In genomic region chr1:20233866-20234265, GRCh38 we compare ENCODE assay signal across 12 cellular contexts. TPM values are rescaled to one million over a fixed set of nuclear protein-coding genes. Genes with fewer than 3 reads are reported as not detected.
DNase-seq lines count a peak whose midpoint lies in the region; ATAC-seq and TF ChIP-seq lines count a peak whose summit lies in the region.
"Had no signal": no experiment of that assay in that cellular context is flagged by ENCODE, and none has a peak within 500 bp of the region (broad histone marks: within the 10 kb centered on the region; RNA-seq: fewer than 3 reads in every experiment).

No MANE protein-coding gene starts in this region.

- no peaks in the 10 kb centered on the region for H3K36me3 Mint-ChIP-seq in naive thymus-derived CD4-positive, alpha-beta T cell
- H3K36me3 Mint-ChIP-seq in endodermal cell (ENCODE audit: low read depth), result no peaks in the 10 kb centered on the region

- peaks cover 16 to 67% (median 34%) of the 10 kb centered on the region in 5 donors for H3K27me3 Mint-ChIP-seq in naive thymus-derived CD4-positive, alpha-beta T cell
- H3K27me3 Mint-ChIP-seq in endodermal cell (ENCODE audit: insufficient read depth), result peaks cover 7% of the 10 kb centered on the region

- no peaks in the 10 kb centered on the region for H3K36me3 ChIP-seq in naive thymus-derived CD4-positive, alpha-beta T cell (ENCODE audit: control insufficient read depth in 2 of 3, insufficient read depth in 3 of 3, low read length in 3 of 3)
- no peaks in the 10 kb centered on the region for H3K36me3 ChIP-seq in endodermal cell (ENCODE audit: control insufficient read depth, insufficient read depth, low read length)
- H3K36me3 ChIP-seq: transverse colon had no signal

- ATAC-seq in sciatic nerve (no peak), GM18870 (IDR thresholded peaks at IDR 0.05; ENCODE audit: unreplicated experiment) (no peak)
- ATAC-seq in naive thymus-derived CD4-positive, alpha-beta T cell, result no peak

- no peaks in the 10 kb centered on the region for H3K27me3 ChIP-seq in naive thymus-derived CD4-positive, alpha-beta T cell (ENCODE audit: control insufficient read depth in 2 of 2, insufficient read depth in 2 of 2, low read length in 2 of 2)
- no peaks in the 10 kb centered on the region for H3K27me3 ChIP-seq in endodermal cell (ENCODE audit: control insufficient read depth, insufficient read depth, low read length, poor library complexity, severe bottlenecking)

- POLR2A ChIA-PET in naive thymus-derived CD4-positive, alpha-beta T cell (lab: Charles Lee), result no interaction called here

- CTCF ChIA-PET in naive thymus-derived CD4-positive, alpha-beta T cell (lab: Charles Lee), result interaction anchor here (2.7 kb wide), 1 partner anchor 261 kb away, joined by 14 read pairs; no protein-coding TSS in a partner anchor

- no peaks in the 10 kb centered on the region for H3K9me3 Mint-ChIP-seq in naive thymus-derived CD4-positive, alpha-beta T cell
- peaks cover 13% of the 10 kb centered on the region for H3K9me3 Mint-ChIP-seq in endodermal cell

- H3K4me1 ChIP-seq in naive thymus-derived CD4-positive, alpha-beta T cell (ENCODE audit: control insufficient read depth in 2 of 2, insufficient read depth in 2 of 2, low read length in 2 of 2), result no peaks in the 10 kb centered on the region
- H3K4me1 ChIP-seq in endodermal cell (ENCODE audit: control insufficient read depth, insufficient read depth, low read length), result peaks cover 7% of the 10 kb centered on the region

- no peak overlapping the region for H3K9ac ChIP-seq in endodermal cell (ENCODE audit: extremely low read depth, low read length, poor library complexity, severe bottlenecking)

- H3K4me3 ChIP-seq in naive thymus-derived CD4-positive, alpha-beta T cell (ENCODE audit: low read length), result no peak overlapping the region
- no peak overlapping the region for H3K4me3 ChIP-seq in endodermal cell (ENCODE audit: low read length)
- H3K4me3 ChIP-seq: transverse colon had no signal

- intact Hi-C loops in sciatic nerve (cut with DNase I), result no loop called here
- intact Hi-C loops in naive thymus-derived CD4-positive, alpha-beta T cell (cut with micrococcal nuclease), result loop anchor here in 1 of 2 donors (1.0 to 5.0 kb wide), 2 partner anchors 108 to 259 kb away; no protein-coding TSS in a partner anchor

- 72 to 74% methylated on average over 6 of the region's 6 CpGs for WGBS in endodermal cell (ENCODE audit: insufficient coverage in 1 of 2, insufficient read length in 1 of 2), 2 experiments

- H3K4me1 Mint-ChIP-seq in naive thymus-derived CD4-positive, alpha-beta T cell, result peaks cover 0 to 6% (median 0%) of the 10 kb centered on the region in 7 donors
- peaks cover 2% of the 10 kb centered on the region for H3K4me1 Mint-ChIP-seq in endodermal cell

- no peak overlapping the region for H3K27ac ChIP-seq in naive thymus-derived CD4-positive, alpha-beta T cell (ENCODE audit: low read depth, low read length)
- no peak overlapping the region for H3K27ac ChIP-seq in endodermal cell (ENCODE audit: low read depth, low read length)

- no peak overlapping the region for H3K4me3 Mint-ChIP-seq in naive thymus-derived CD4-positive, alpha-beta T cell
- no peak overlapping the region for H3K4me3 Mint-ChIP-seq in endodermal cell

- TF ChIP-seq CTCF in endodermal cell (conservative IDR thresholded peaks at IDR 0.05), result no peak

- H3K9me3 ChIP-seq in naive thymus-derived CD4-positive, alpha-beta T cell (ENCODE audit: control insufficient read depth in 2 of 3, low read length in 3 of 3), result no peaks in the 10 kb centered on the region
- H3K9me3 ChIP-seq in endodermal cell (ENCODE audit: control insufficient read depth, low read length), result no peaks in the 10 kb centered on the region
- H3K9me3 ChIP-seq: transverse colon had no signal

- H3K27ac Mint-ChIP-seq in naive thymus-derived CD4-positive, alpha-beta T cell, result no peak overlapping the region
- no peak overlapping the region for H3K27ac Mint-ChIP-seq in endodermal cell

- DNase-seq in DMS 273 (lab: John Stamatoyannopoulos, UW; ENCODE audit: unreplicated experiment), result peak; percentile 70
- peak; percentile 76 for DNase-seq in NCI-H2171 treated with DMSO at 0.1 percent for 48 hours (lab: John Stamatoyannopoulos, UW)
- DNase-seq in anterior cingulate cortex (lab: John Stamatoyannopoulos, UW), result peak in 49 of 58 donors; percentile 16 to 82 (median 49)
- DNase-seq in myocyte (ENCODE audit: low read depth), result peak; percentile 23
- no peak for DNase-seq in sciatic nerve (ENCODE audit: low spot score)
- DNase-seq in naive thymus-derived CD4-positive, alpha-beta T cell, result no peak
- no peak for DNase-seq in endodermal cell
- DNase-seq: activated T-cell treated with anti-CD3 and anti-CD28 coated beads for 4 hours; cortex of kidney; stimulated activated CD8-positive, alpha-beta memory T cell treated with anti-CD3 and anti-CD28 coated beads, Interleukin-4, amount 100 ng/mL, for 48 hours; transverse colon had no signal

RNA-seq across cellular contexts. Expression of gene PLA2G2C, which starts 47.5 kb away (rescaled TPM):
- total RNA-seq in myocyte (not detected in 2 replicates), sciatic nerve (0.36 TPM), endodermal cell (not detected)
- polyA plus RNA-seq in myocyte (2012), result not detected
- under 1 TPM in 1 of 5 experiments, not detected in 4; 0.46 TPM for total RNA-seq in naive thymus-derived CD4-positive, alpha-beta T cell
- not detected for polyA plus RNA-seq in naive thymus-derived CD4-positive, alpha-beta T cell
- not detected for polyA plus RNA-seq in endodermal cell (2013, experiment 1 of 2)
- polyA plus RNA-seq in endodermal cell (2013, experiment 2 of 2), result not detected

RNA-seq across cellular contexts. Expression of gene UBXN10, which starts 48.0 kb away (rescaled TPM):
- total RNA-seq in myocyte (0.03 TPM in 1 of 2 replicates, not detected in the other), sciatic nerve (0.13 TPM), endodermal cell (1 to 10 TPM; 1.7 to 2.6 TPM)
- polyA plus RNA-seq in myocyte (2012), result not detected
- total RNA-seq in naive thymus-derived CD4-positive, alpha-beta T cell, result 1 to 10 TPM in 1 of 5 experiments, under 1 TPM in 2, not detected in 2; 0.37 to 1.1 (median 0.73) TPM
- polyA plus RNA-seq in naive thymus-derived CD4-positive, alpha-beta T cell, result under 1 TPM in 1 of 2 donors, not detected in 1; 0.03 TPM
- polyA plus RNA-seq in endodermal cell (2013, experiment 1 of 2), result 1.1 TPM
- polyA plus RNA-seq in endodermal cell (2013, experiment 2 of 2), result 1.0 TPM

RNA-seq across cellular contexts. Expression of gene VWA5B1, which starts 56.8 kb away (rescaled TPM):
- total RNA-seq in myocyte (not detected in 2 replicates), sciatic nerve (not detected), endodermal cell (under 1 TPM in 1 of 2 donors, not detected in 1; 0.44 TPM)
- polyA plus RNA-seq in myocyte (2012), result not detected
- total RNA-seq in naive thymus-derived CD4-positive, alpha-beta T cell, result under 1 TPM in 3 of 5 experiments, not detected in 2; 0.05 to 0.19 (median 0.08) TPM
- polyA plus RNA-seq in naive thymus-derived CD4-positive, alpha-beta T cell, result under 1 TPM; 0.08 to 0.46 TPM
- polyA plus RNA-seq in endodermal cell (2013, experiment 1 of 2), result 0.46 TPM
- 0.33 TPM for polyA plus RNA-seq in endodermal cell (2013, experiment 2 of 2)
- total RNA-seq: transverse colon had no signal

Comparison
In these comparisons a context has a peak if more than half of its experiments do, and no peak if none do; other contexts are left out.
1. DNase-seq: peak in DMS 273 (single experiment), NCI-H2171 treated with DMSO at 0.1 percent for 48 hours (single experiment), anterior cingulate cortex (49 of 58) and myocyte (single experiment); none in sciatic nerve (single experiment), naive thymus-derived CD4-positive, alpha-beta T cell (0 of 9) and endodermal cell (single experiment).